ENCODE assay signal across 1 cellular context in genomic region chr3:184316792-184317191, GRCh38.
TF ChIP-seq lines count a peak whose summit lies in the region.

No MANE protein-coding gene starts in this region.

TF ChIP-seq in H1, 55 proteins besides CTCF, POLR2A, EP300 and RAD21:
- no peak for TF ChIP-seq HDAC2 (IDR thresholded peaks at IDR 0.05; ENCODE audit: borderline replicate concordance in 1 of 2, low read depth in 2 of 2, low read length in 2 of 2)
- no peak for TF ChIP-seq POU5F1 (IDR thresholded peaks at IDR 0.05; ENCODE audit: low read depth, low read length)
- TF ChIP-seq FOSL1 (IDR thresholded peaks at IDR 0.05; ENCODE audit: insufficient read depth, low read depth, low read length), result no peak
- no peak for TF ChIP-seq RBBP5 (IDR thresholded peaks at IDR 0.05; ENCODE audit: borderline replicate concordance, low read depth, low read length)
- no peak for TF ChIP-seq USF2 (IDR thresholded peaks at IDR 0.05; ENCODE audit: low read length)
- TF ChIP-seq KDM1A (IDR thresholded peaks at IDR 0.05; ENCODE audit: borderline replicate concordance, low read length), result no peak
- no peak for TF ChIP-seq E2F6 (IDR thresholded peaks at IDR 0.05)
- TF ChIP-seq CHD2 (IDR thresholded peaks at IDR 0.05; ENCODE audit: low read length), result no peak
- TF ChIP-seq PHF8 (conservative IDR thresholded peaks at IDR 0.05; ENCODE audit: low read depth, low read length), result no peak
- TF ChIP-seq CEBPB (IDR thresholded peaks at IDR 0.05; ENCODE audit: low read depth, low read length), result no peak
- TF ChIP-seq SIN3A (conservative IDR thresholded peaks at IDR 0.05 in 1 of 2, IDR thresholded peaks at IDR 0.05 in 1 of 2; ENCODE audit: low read depth in 1 of 2, low read length in 2 of 2), result no peak
- no peak for TF ChIP-seq ATF3 (IDR thresholded peaks at IDR 0.05; ENCODE audit: insufficient read depth, low read depth, low read length)
- TF ChIP-seq ASH2L (IDR thresholded peaks at IDR 0.05; ENCODE audit: low read length), result no peak
- no peak for TF ChIP-seq ATF2 (IDR thresholded peaks at IDR 0.05; ENCODE audit: low read length)
- no peak for TF ChIP-seq SIX5 (IDR thresholded peaks at IDR 0.05; ENCODE audit: low read depth, low read length)
- TF ChIP-seq SP1 (IDR thresholded peaks at IDR 0.05; ENCODE audit: low read depth, low read length), result no peak
- TF ChIP-seq JUND (IDR thresholded peaks at IDR 0.05; ENCODE audit: low read length), result no peak
